Comparison of ENCODE assay signal across 4 cellular contexts in genomic region chr16:71389330-71389729, GRCh38.
A peak's percentile ranks its signal among the peaks of the same experiment; 100 is the strongest.
TF ChIP-seq lines count a peak whose summit lies in the region.

No MANE protein-coding gene starts in this region.

TF ChIP-seq in A549, 52 proteins besides CTCF, POLR2A, EP300 and RAD21:
- TF ChIP-seq NFE2L2 (conservative IDR thresholded peaks at IDR 0.05; ENCODE audit: low read length) = 0 out of 2 replicates have a peak, but pooled peaks have one; percentile 17
- TF ChIP-seq KDM1A (IDR thresholded peaks at IDR 0.05; ENCODE audit: low read depth) = no peak

TF ChIP-seq in GM23338, 12 proteins besides CTCF, POLR2A, EP300 and RAD21 (continues in another document):
- no peak for TF ChIP-seq CREB1 (CRISPR knock-in tag; IDR thresholded peaks at IDR 0.05; ENCODE audit: low read depth)
- TF ChIP-seq EZH2phosphoT487 (IDR thresholded peaks at IDR 0.05; ENCODE audit: unreplicated experiment) = no peak
- TF ChIP-seq ZNF331 (CRISPR knock-in tag; IDR thresholded peaks at IDR 0.05; ENCODE audit: low read depth) = no peak
- no peak for TF ChIP-seq EZH2 (IDR thresholded peaks at IDR 0.05; ENCODE audit: low read depth, unreplicated experiment)
- TF ChIP-seq STAT1 (IDR thresholded peaks at IDR 0.05; ENCODE audit: unreplicated experiment) = no peak
- no peak for TF ChIP-seq ETS1 (IDR thresholded peaks at IDR 0.05)

TF ChIP-seq in WTC11, 78 proteins besides CTCF, POLR2A, EP300 and RAD21:
- TF ChIP-seq GTF2I (CRISPR knock-in tag; conservative IDR thresholded peaks at IDR 0.05) (peak; percentile 64; the same call in 1 of the 2 replicates), AR (CRISPR knock-in tag; IDR thresholded peaks at IDR 0.05) (no peak)

TF ChIP-seq in H1, 55 proteins besides CTCF, POLR2A, EP300 and RAD21:
- TF ChIP-seq KDM1A (IDR thresholded peaks at IDR 0.05; ENCODE audit: borderline replicate concordance, low read length) (peak; percentile 92), ZNF274 (IDR thresholded peaks at IDR 0.05; ENCODE audit: borderline replicate concordance, extremely low read depth, low read length) (no peak), CBX5 (IDR thresholded peaks at IDR 0.05; ENCODE audit: low read depth, low read length) (no peak), HDAC2 (IDR thresholded peaks at IDR 0.05; ENCODE audit: borderline replicate concordance in 1 of 2, low read depth in 2 of 2, low read length in 2 of 2) (0 out of 4 replicates have a peak, but pooled peaks of 1 of the 2 experiments have one; percentile 69), ASH2L (IDR thresholded peaks at IDR 0.05; ENCODE audit: low read length) (no peak), CEBPB (IDR thresholded peaks at IDR 0.05; ENCODE audit: low read depth, low read length) (no peak), RXRA (IDR thresholded peaks at IDR 0.05; ENCODE audit: insufficient read depth, low read depth, low read length) (no peak)
